ENCODE assay signal across 9 cellular contexts in the genomic region with DNA sequence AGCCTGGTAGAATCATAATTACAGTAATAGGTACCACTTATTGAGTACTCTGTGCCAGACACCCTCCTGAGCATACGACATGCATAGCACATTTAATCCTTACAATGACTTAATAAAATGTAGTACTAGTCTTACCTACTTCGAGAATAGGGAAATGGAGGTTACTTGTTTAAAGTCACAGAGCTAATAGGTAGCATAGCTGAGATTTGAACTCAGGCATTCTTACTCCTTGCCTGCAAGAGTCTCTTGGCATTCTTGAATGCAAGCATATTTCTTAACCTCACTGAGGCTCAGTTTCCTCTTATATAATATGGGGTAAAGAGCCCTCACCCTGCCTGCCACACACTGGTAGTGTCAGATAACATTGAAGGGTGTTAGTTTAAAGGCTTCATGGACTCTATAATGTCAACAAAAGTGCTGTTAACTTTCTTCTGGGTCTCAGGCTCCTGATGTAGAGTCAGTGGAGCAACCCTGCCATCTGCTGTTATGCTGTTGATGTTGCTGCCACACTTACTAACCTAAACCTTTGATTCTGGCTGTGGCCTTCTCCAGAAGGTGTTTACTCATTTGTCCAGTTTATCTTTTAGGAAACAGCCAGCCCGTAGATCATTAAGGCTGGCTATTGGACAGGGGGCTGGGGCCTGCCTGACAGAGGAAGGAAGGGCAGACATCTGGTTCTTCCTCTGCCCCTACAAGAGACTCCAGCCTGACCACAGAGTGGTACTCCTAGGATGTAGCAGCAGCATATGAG. TPM values are rescaled to one million over a fixed set of nuclear protein-coding genes. Genes with fewer than 3 reads are reported as not detected.
DNase-seq lines count a peak whose midpoint lies in the region; ATAC-seq, FAIRE-seq and TF ChIP-seq lines count a peak whose summit lies in the region.
"Had no signal": no experiment of that assay in that cellular context is flagged by ENCODE, and none has a peak within 500 bp of the region (broad histone marks: within the 10 kb centered on the region; RNA-seq: fewer than 3 reads in every experiment).

No MANE protein-coding gene starts in this region.

- no peak overlapping the region for H4K5ac ChIP-seq in H1 (ENCODE audit: insufficient read length, low read depth, low read length)

- no peaks in the 10 kb centered on the region; a peak in 1 of 4 replicates for H3K79me2 ChIP-seq in H1 (ENCODE audit: control insufficient read depth in 1 of 2, insufficient read depth in 2 of 2, low read length in 2 of 2)

- CTCF ChIA-PET in H1 (lab: Charles Lee; ENCODE audit: partially characterized antibody) = interaction anchor here (0.6 to 7.9 kb wide), 13 partner anchors 9 to 602 kb away, joined by 3 to 77 read pairs (median 5); a partner anchor contains a TSS

- H3K4me2 ChIP-seq in H1 (ENCODE audit: insufficient read depth in 1 of 2, low read depth in 2 of 2, low read length in 2 of 2) = no peak overlapping the region

- intact Hi-C loops in vagina (cut with DNase I) = no loop called here

- no peak overlapping the region for H4K91ac ChIP-seq in H1 (replicated peaks; ENCODE audit: insufficient read length, low read length)

- H3K14ac ChIP-seq in H1 (ENCODE audit: insufficient read length) = no peak overlapping the region

- FAIRE-seq in H1 (lab: Jason Lieb, UNC) = no peak

- H2AK5ac ChIP-seq in H1 (ENCODE audit: low read depth, low read length) = no peak overlapping the region

- no peak overlapping the region for H2BK15ac ChIP-seq in H1 (ENCODE audit: low read length)

- no peaks in the 10 kb centered on the region for H3K9me3 ChIP-seq in H1 (ENCODE audit: insufficient read depth in 2 of 2, low read depth in 1 of 2, low read length in 1 of 2)
- H3K9me3 ChIP-seq in mucosa of stomach (ENCODE audit: control insufficient read depth, low read length) = no peaks in the 10 kb centered on the region
- H3K9me3 ChIP-seq in vagina = no peaks in the 10 kb centered on the region

- no peak for ATAC-seq in GM18520 (IDR thresholded peaks at IDR 0.05; ENCODE audit: unreplicated experiment)

- H2BK12ac ChIP-seq in H1 (ENCODE audit: low read depth, low read length) = no peak overlapping the region

- H2AFZ ChIP-seq in H1 (ENCODE audit: low read length) = no peak overlapping the region

- H3K23ac ChIP-seq in H1 (ENCODE audit: insufficient read length) = no peak overlapping the region

- H3K56ac ChIP-seq in H1 (replicated peaks; ENCODE audit: insufficient read length, low read depth, low read length) = no peak overlapping the region

- DNase-seq in DMS153 (lab: John Stamatoyannopoulos, UW) (peak; percentile 38), DMS153 treated with DMSO at 0.1 percent for 48 hours (lab: John Stamatoyannopoulos, UW; ENCODE audit: unreplicated experiment) (no peak), Kasumi-1 (lab: John Stamatoyannopoulos, UW) (peak; percentile 75 to 86), H1 (ENCODE audit: low read depth in 1 of 2, low spot score in 2 of 2) (no peak), vagina (ENCODE audit: extremely low spot score in 2 of 2) (no peak)
- peak; percentile 52 to 63 for DNase-seq in activated CD4-positive, alpha-beta T cell treated with anti-CD3 and anti-CD28 coated beads for 4 hours

- H3K4me3 ChIP-seq in H1 (ENCODE audit: extremely low read depth in 1 of 4, insufficient read depth in 2 of 4, low read depth in 3 of 4, low read length in 4 of 4) = no peak overlapping the region
- no peak overlapping the region for H3K4me3 ChIP-seq in mucosa of stomach (ENCODE audit: low read length)
- H3K4me3 ChIP-seq in vagina = no peak overlapping the region

- peaks cover 0 to 12% (median 4%) of the 10 kb centered on the region in 4 experiments; a peak in 4 of 8 replicates for H3K36me3 ChIP-seq in H1 (ENCODE audit: control insufficient read depth in 2 of 4, insufficient read depth in 4 of 4, low read length in 3 of 4)
- H3K36me3 ChIP-seq in mucosa of stomach (ENCODE audit: control insufficient read depth, insufficient read depth, low read length) = peaks cover 8% of the 10 kb centered on the region
- no peaks in the 10 kb centered on the region for H3K36me3 ChIP-seq in vagina

- H2BK120ac ChIP-seq in H1 (replicated peaks; ENCODE audit: low read depth, low read length) = no peak overlapping the region

- H4K20me1 ChIP-seq in H1 (replicated peaks in 1 of 2; ENCODE audit: control insufficient read depth in 1 of 2, insufficient read depth in 2 of 2, low read length in 2 of 2) = peaks cover 0 to 5% of the 10 kb centered on the region in 2 experiments

- no peak overlapping the region for H3K27ac ChIP-seq in H1 (ENCODE audit: low read depth, low read length)
- H3K27ac ChIP-seq in vagina = peak overlapping the region; percentile 44
- H3K27ac ChIP-seq: epithelial cell of prostate had no signal

- H3K27me3 ChIP-seq in H1 (replicated peaks in 1 of 4; ENCODE audit: control insufficient read depth in 3 of 4, extremely low read depth in 1 of 4, insufficient read depth in 3 of 4, low read length in 3 of 4) (no peaks in the 10 kb centered on the region), mucosa of stomach (ENCODE audit: control insufficient read depth, insufficient read depth, low read length) (no peaks in the 10 kb centered on the region), vagina (no peaks in the 10 kb centered on the region)

- no peaks in the 10 kb centered on the region for H3K23me2 ChIP-seq in H1 (ENCODE audit: low read depth, low read length)

- TF ChIP-seq POLR2A in H1 (IDR thresholded peaks at IDR 0.05; ENCODE audit: control extremely low read depth in 1 of 2, low read depth in 2 of 2, low read length in 2 of 2) (no peak), vagina (IDR thresholded peaks at IDR 0.05) (no peak)

- peaks cover 0 to 5% (median 2%) of the 10 kb centered on the region in 4 experiments; a peak in 3 of 7 replicates for H3K4me1 ChIP-seq in H1 (replicated peaks in 1 of 4; ENCODE audit: control insufficient read depth in 3 of 4, insufficient read depth in 4 of 4, low read length in 3 of 4)
- peaks cover 80% of the 10 kb centered on the region for H3K4me1 ChIP-seq in mucosa of stomach (ENCODE audit: control insufficient read depth, insufficient read depth, low read length)
- peaks cover 19% of the 10 kb centered on the region for H3K4me1 ChIP-seq in vagina

- H3K18ac ChIP-seq in H1 (ENCODE audit: extremely low read depth, low read length) = no peak overlapping the region

- H3K79me1 ChIP-seq in H1 (ENCODE audit: low read depth, low read length) = no peaks in the 10 kb centered on the region; the same call in 1 of the 2 replicates

- POLR2A ChIA-PET in H1 (lab: Charles Lee; ENCODE audit: partially characterized antibody) = interaction anchor here (0.5 to 1.3 kb wide), 7 partner anchors 9 to 74 kb away, joined by 3 to 4 read pairs (median 3); no protein-coding TSS in a partner anchor

- WGBS in H1 (ENCODE audit: extremely low coverage in 1 of 2, insufficient coverage in 1 of 2, insufficient read length in 1 of 2, insufficient replicate concordance in 2 of 2, low coverage in 1 of 2, low lambda C conversion rate in 2 of 2, missing lambda C conversion rate in 1 of 2), 2 experiments = 84% methylated on average over 3 of the region's 3 CpGs; no CpG with 5 or more reads in 1 of the 2 experiments

- TF ChIP-seq CTCF in H1 (IDR thresholded peaks at IDR 0.05; ENCODE audit: control extremely low read depth in 1 of 3, insufficient read depth in 1 of 3, low read depth in 1 of 3, low read length in 3 of 3) = peak in 2 of 3 experiments; percentile 33 to 43; a peak in 3 of 4 replicates
- TF ChIP-seq CTCF in vagina (IDR thresholded peaks at IDR 0.05) = peak in 2 of 3 experiments; percentile 53 to 57

- no peak for TF ChIP-seq EP300 in H1 (IDR thresholded peaks at IDR 0.05; ENCODE audit: borderline replicate concordance in 1 of 2, low read depth in 2 of 2, low read length in 2 of 2)

- peak; percentile 54 to 62 for TF ChIP-seq RAD21 in H1 (IDR thresholded peaks at IDR 0.05 in 1 of 2, conservative IDR thresholded peaks at IDR 0.05 in 1 of 2; ENCODE audit: low read depth in 2 of 2, low read length in 2 of 2)

- no peak overlapping the region for H2BK20ac ChIP-seq in H1 (ENCODE audit: low read length)

- H3K9ac ChIP-seq in H1 (replicated peaks in 1 of 4; ENCODE audit: extremely low read depth in 1 of 4, low read depth in 3 of 4, low read length in 3 of 4) (no peak overlapping the region), mucosa of stomach (ENCODE audit: low read length) (peak overlapping the region; percentile 27)

- H3K4ac ChIP-seq in H1 (replicated peaks; ENCODE audit: insufficient read length, low read depth, low read length) = no peak overlapping the region

- H2BK5ac ChIP-seq in H1 (ENCODE audit: low read depth, low read length) = no peak overlapping the region

- H4K8ac ChIP-seq in H1 (ENCODE audit: extremely low read depth, insufficient read depth, low read length) = no peak overlapping the region

TF ChIP-seq in H1, 55 proteins besides CTCF, POLR2A, EP300 and RAD21:
- no peak for TF ChIP-seq JUND (IDR thresholded peaks at IDR 0.05; ENCODE audit: low read length)
- no peak for TF ChIP-seq EZH2 (IDR thresholded peaks at IDR 0.05; ENCODE audit: low read depth, low read length, severe bottlenecking)
- no peak for TF ChIP-seq KDM1A (IDR thresholded peaks at IDR 0.05; ENCODE audit: borderline replicate concordance, low read length)
- no peak for TF ChIP-seq GTF2F1 (IDR thresholded peaks at IDR 0.05; ENCODE audit: borderline replicate concordance, low read depth, low read length)
- TF ChIP-seq BRCA1 (IDR thresholded peaks at IDR 0.05; ENCODE audit: low read depth, low read length) = no peak
- no peak for TF ChIP-seq SIRT6 (IDR thresholded peaks at IDR 0.05; ENCODE audit: low read length)
- no peak for TF ChIP-seq CTBP2 (IDR thresholded peaks at IDR 0.05; ENCODE audit: borderline replicate concordance, insufficient read depth, insufficient read length, low read length)
- no peak for TF ChIP-seq TBP (IDR thresholded peaks at IDR 0.05; ENCODE audit: low read depth, low read length)
- no peak for TF ChIP-seq HDAC2 (IDR thresholded peaks at IDR 0.05; ENCODE audit: borderline replicate concordance in 1 of 2, low read depth in 2 of 2, low read length in 2 of 2)
- no peak for TF ChIP-seq EGR1 (IDR thresholded peaks at IDR 0.05; ENCODE audit: borderline replicate concordance, low read depth, low read length)

RNA-seq across cellular contexts. Expression of a gene that starts 18.9 kb away (rescaled TPM):
- total RNA-seq in H1 (2021; fragmentation: NEBNext Ultra II Directional; extraction: Animal tissue kit (Norgen Biotek cat#: 25700)) = 37.6 and 41.1 TPM in 2 replicates
- 13.2 and 25.6 TPM in 2 replicates for polyA plus RNA-seq in H1 (2011; rRNA removed)
- polyA plus RNA-seq in H1 (2011; cell fraction: cytosol; rRNA removed) = 17.9 TPM
- polyA plus RNA-seq in H1 (2011; cell fraction: nucleus; rRNA removed) = 39.1 TPM
- polyA plus RNA-seq in H1 (2012, experiment 1 of 2) = 32.5 to 35.2 TPM (median 35.1 TPM) in 4 replicates
- 22.3 TPM for polyA plus RNA-seq in H1 (2012, experiment 2 of 2)
- 23.1 TPM for polyA plus RNA-seq in H1 (2013, experiment 1 of 2)
- 23.2 TPM for polyA plus RNA-seq in H1 (2013, experiment 2 of 2)
- polyA minus RNA-seq in H1 (2011; rRNA and poly(A)+ RNA removed) = 19.1 and 23.2 TPM in 2 replicates
- polyA minus RNA-seq in H1 (2011; cell fraction: cytosol; rRNA and poly(A)+ RNA removed) = 19.9 TPM
- polyA minus RNA-seq in H1 (2011; cell fraction: nucleus; rRNA and poly(A)+ RNA removed) = 26.2 TPM
- total RNA-seq in vagina = 120 TPM

Comparison
In these comparisons a context has a peak if more than half of its experiments do, and no peak if none do; other contexts are left out.
1. DNase-seq: peak in DMS153 (single experiment), Kasumi-1 (2 of 2) and activated CD4-positive, alpha-beta T cell treated with anti-CD3 and anti-CD28 coated beads for 4 hours (2 of 2); none in DMS153 treated with DMSO at 0.1 percent for 48 hours (single experiment), H1 (0 of 2) and vagina (0 of 2).